1 cellular context compared by ENCODE assay signal in genomic region chr13:56735537-56735942, GRCh38.
TF ChIP-seq lines count a peak whose summit lies in the region.

No MANE protein-coding gene starts in this region.

TF ChIP-seq in GM23338, 12 proteins besides CTCF, POLR2A, EP300 and RAD21 (continued from another document):
- TF ChIP-seq ZNF462 (CRISPR knock-in tag; IDR thresholded peaks at IDR 0.05), result no peak
- TF ChIP-seq JUNB (IDR thresholded peaks at IDR 0.05; ENCODE audit: unreplicated experiment), result no peak
- peak; percentile 71; the same call in 1 of the 2 replicates for TF ChIP-seq POLR2AphosphoS5 (IDR thresholded peaks at IDR 0.05; ENCODE audit: low read depth)
- no peak for TF ChIP-seq EZH2phosphoT487 (IDR thresholded peaks at IDR 0.05; ENCODE audit: unreplicated experiment)
- TF ChIP-seq STAT1 (IDR thresholded peaks at IDR 0.05; ENCODE audit: unreplicated experiment), result no peak
- TF ChIP-seq REST (IDR thresholded peaks at IDR 0.05; ENCODE audit: unreplicated experiment), result no peak
- 0 out of 2 replicates have a peak, but pooled peaks have one; percentile 26 for TF ChIP-seq ETS1 (IDR thresholded peaks at IDR 0.05)
- TF ChIP-seq ZNF114 (CRISPR knock-in tag; IDR thresholded peaks at IDR 0.05), result no peak
- no peak for TF ChIP-seq ZNF331 (CRISPR knock-in tag; IDR thresholded peaks at IDR 0.05; ENCODE audit: low read depth)
- 0 out of 2 replicates have a peak, but pooled peaks have one; percentile 7 for TF ChIP-seq CREB1 (CRISPR knock-in tag; IDR thresholded peaks at IDR 0.05; ENCODE audit: low read depth)
